ENCODE assay signal across 8 cellular contexts in genomic region chr6:99521557-99522286, GRCh38. TPM values are rescaled to one million over a fixed set of nuclear protein-coding genes. Genes with fewer than 3 reads are reported as not detected.
DNase-seq lines count a peak whose midpoint lies in the region; ATAC-seq and TF ChIP-seq lines count a peak whose summit lies in the region.

No MANE protein-coding gene starts in this region.

- peak overlapping the region; percentile 92 for H3K4me3 Mint-ChIP-seq in activated CD8-positive, alpha-beta T cell treated with anti-CD3 and anti-CD28 coated beads, Interleukin-2, amount 10 ng/mL, durations not matched to agents 7 days and 5 days

- peak overlapping the region; percentile 81 for H3K4me2 ChIP-seq in DOHH2 (ENCODE audit: low read length)

- H3K9me3 ChIP-seq in DOHH2 (ENCODE audit: control insufficient read depth, insufficient read depth, low read length) (no peaks in the 10 kb centered on the region), heart left ventricle (no peaks in the 10 kb centered on the region)

- H3K27me3 ChIP-seq in DOHH2 (ENCODE audit: control insufficient read depth, low read length) = no peaks in the 10 kb centered on the region
- no peaks in the 10 kb centered on the region for H3K27me3 ChIP-seq in heart left ventricle

- no peaks in the 10 kb centered on the region for H3K9me2 ChIP-seq in DOHH2 (replicated peaks; ENCODE audit: control insufficient read depth, low read length)

- H3K36me3 ChIP-seq in DOHH2 (ENCODE audit: control insufficient read depth, low read length) (no peaks in the 10 kb centered on the region), heart left ventricle (peaks cover 0 to 13% (median 2%) of the 10 kb centered on the region in 9 donors)

- no peaks in the 10 kb centered on the region for H4K20me1 ChIP-seq in DOHH2 (ENCODE audit: control insufficient read depth, insufficient read depth, low read depth, low read length)

- POLR2A ChIA-PET in activated CD8-positive, alpha-beta T cell treated with anti-CD3 and anti-CD28 coated beads, Interleukin-2, amount 10 ng/mL, durations not matched to agents 7 days and 5 days (lab: Charles Lee) = interaction anchor here (1.2 to 3.8 kb wide), 3 partner anchors 9 to 46 kb away, joined by 4 to 19 read pairs (median 4); partner anchors contain the start of gene CCNC

- H3K27me3 Mint-ChIP-seq in activated CD8-positive, alpha-beta T cell treated with anti-CD3 and anti-CD28 coated beads, Interleukin-2, amount 10 ng/mL, durations not matched to agents 7 days and 5 days (ENCODE audit: low read depth) = no peaks in the 10 kb centered on the region

- no peaks in the 10 kb centered on the region for H3K9me3 Mint-ChIP-seq in activated CD8-positive, alpha-beta T cell treated with anti-CD3 and anti-CD28 coated beads, Interleukin-2, amount 10 ng/mL, durations not matched to agents 7 days and 5 days (ENCODE audit: insufficient read depth)

- peak overlapping the region; percentile 85 for H3K4me3 ChIP-seq in DOHH2 (ENCODE audit: low read length)
- H3K4me3 ChIP-seq in heart left ventricle = peak overlapping the region; percentile 34 to 93 (median 76)

- peaks cover 4% of the 10 kb centered on the region for H3K36me3 Mint-ChIP-seq in activated CD8-positive, alpha-beta T cell treated with anti-CD3 and anti-CD28 coated beads, Interleukin-2, amount 10 ng/mL, durations not matched to agents 7 days and 5 days (ENCODE audit: low read depth)

- H3K79me2 ChIP-seq in DOHH2 (ENCODE audit: control insufficient read depth, low read length) = no peaks in the 10 kb centered on the region

- DNase-seq in activated CD8-positive, alpha-beta T cell treated with anti-CD3 and anti-CD28 coated beads, Interleukin-2, amount 10 ng/mL, durations not matched to agents 7 days and 5 days = no peak
- DNase-seq in heart left ventricle (peak in 1 of 5 donors; percentile 40), renal cortical epithelial cell (ENCODE audit: low read depth) (peak; percentile 61), NCI-H1048 (lab: John Stamatoyannopoulos, UW) (no peak), medulla oblongata (ENCODE audit: extremely low spot score) (no peak)

- 47 to 52% (median 49%) methylated on average over 14 of the region's 14 CpGs for WGBS in heart left ventricle, 4 donors

- H3K4me1 ChIP-seq in DOHH2 (ENCODE audit: control insufficient read depth, low read length) (peaks cover 19% of the 10 kb centered on the region), heart left ventricle (peaks cover 0 to 27% (median 6%) of the 10 kb centered on the region in 12 donors)

- TF ChIP-seq POLR2A in heart left ventricle (IDR thresholded peaks at IDR 0.05) = no peak

- H3K27ac Mint-ChIP-seq in activated CD8-positive, alpha-beta T cell treated with anti-CD3 and anti-CD28 coated beads, Interleukin-2, amount 10 ng/mL, durations not matched to agents 7 days and 5 days = peak overlapping the region; percentile 97

- H3K4me1 Mint-ChIP-seq in activated CD8-positive, alpha-beta T cell treated with anti-CD3 and anti-CD28 coated beads, Interleukin-2, amount 10 ng/mL, durations not matched to agents 7 days and 5 days (ENCODE audit: low read depth) = peaks cover 16% of the 10 kb centered on the region

- TF ChIP-seq CTCF in DOHH2 (IDR thresholded peaks at IDR 0.05; ENCODE audit: low read depth, low read length, poor library complexity, severe bottlenecking) (no peak), heart left ventricle (IDR thresholded peaks at IDR 0.05) (no peak)

- CTCF ChIA-PET in activated CD8-positive, alpha-beta T cell treated with anti-CD3 and anti-CD28 coated beads, Interleukin-2, amount 10 ng/mL, durations not matched to agents 7 days and 5 days (lab: Charles Lee) = interaction anchor here (0.7 to 3.0 kb wide), 11 partner anchors 9 to 191 kb away, joined by 3 to 18 read pairs (median 4); partner anchors contain the start of gene CCNC

- peaks cover 8% of the 10 kb centered on the region for H3F3A ChIP-seq in DOHH2 (ENCODE audit: control insufficient read depth, insufficient read depth)

- H3K27ac ChIP-seq in DOHH2 (ENCODE audit: low read depth, low read length) (no peak overlapping the region), heart left ventricle (peak overlapping the region; percentile 40 to 93 (median 90))

- intact Hi-C loops in heart left ventricle (cut with DNase I) = loop anchor here in 5 of 10 donors (1.0 to 10.0 kb wide), 5 partner anchors 46 to 97 kb away; partner anchors contain the start of genes CCNC (in 5 of the 5) and PNISR (in 2 of the 5)

- ATAC-seq in GM19463 (IDR thresholded peaks at IDR 0.05; ENCODE audit: unreplicated experiment) (peak; percentile 16), HG03520 (IDR thresholded peaks at IDR 0.05; ENCODE audit: unreplicated experiment) (peak; percentile 19), heart left ventricle (peak in 3 of 4 donors; percentile 23 to 42 (median 33))
- peak; percentile 14 for ATAC-seq in activated CD8-positive, alpha-beta T cell treated with anti-CD3 and anti-CD28 coated beads, Interleukin-2, amount 10 ng/mL, durations not matched to agents 7 days and 5 days

RNA-seq across cellular contexts. Expression of gene USP45, which starts 6.5 kb away (rescaled TPM):
- total RNA-seq in activated CD8-positive, alpha-beta T cell treated with anti-CD3 and anti-CD28 coated beads, Interleukin-2, amount 10 ng/mL, durations not matched to agents 7 days and 5 days = 10 to 100 TPM in 1 of 2 experiments, 1 to 10 TPM in 1; 8.4 to 11.0 TPM
- total RNA-seq in heart left ventricle = 10 to 100 TPM in 5 of 9 donors, 1 to 10 TPM in 4; 6.1 to 14.5 (median 10.2) TPM
- 1 to 10 TPM; 4.5 to 4.8 TPM for polyA plus RNA-seq in heart left ventricle
- 34.1 and 49.3 TPM in 2 replicates for total RNA-seq in renal cortical epithelial cell

RNA-seq across cellular contexts. Expression of gene CCNC, which starts 46.7 kb away (rescaled TPM):
- 10 to 100 TPM; 36.8 to 38.7 TPM for total RNA-seq in activated CD8-positive, alpha-beta T cell treated with anti-CD3 and anti-CD28 coated beads, Interleukin-2, amount 10 ng/mL, durations not matched to agents 7 days and 5 days
- total RNA-seq in heart left ventricle = 10 to 100 TPM; 13.8 to 24.2 (median 17.9) TPM
- 10 to 100 TPM; 12.3 to 19.0 TPM for polyA plus RNA-seq in heart left ventricle
- 104 and 249 TPM in 2 replicates for total RNA-seq in renal cortical epithelial cell
